8 cellular contexts compared by ENCODE assay signal in the genomic region with DNA sequence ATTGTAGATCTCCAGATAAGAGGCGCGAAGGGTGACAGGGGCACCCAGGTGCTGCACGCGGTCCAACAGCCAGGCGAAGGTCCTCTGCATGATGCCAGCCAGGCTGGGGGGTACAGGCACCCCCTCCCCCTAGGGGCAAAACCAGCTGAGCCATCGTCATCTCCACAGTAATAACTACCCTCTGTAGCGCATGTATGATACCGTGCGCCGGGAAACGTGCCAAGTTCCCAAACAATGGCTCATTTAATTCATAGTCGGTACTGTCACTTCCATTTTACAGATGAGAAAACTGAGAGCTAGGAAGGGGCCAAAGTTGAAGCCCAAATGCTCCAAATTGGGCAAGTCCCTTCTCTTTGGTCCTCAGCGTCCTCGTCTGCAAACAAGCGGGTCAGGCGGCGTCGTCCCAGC. TPM values are rescaled to one million over a fixed set of nuclear protein-coding genes. Genes with fewer than 3 reads are reported as not detected.
A peak's percentile ranks its signal among the peaks of the same experiment; 100 is the strongest.
DNase-seq lines count a peak whose midpoint lies in the region; ATAC-seq and TF ChIP-seq lines count a peak whose summit lies in the region.

No MANE protein-coding gene starts in this region.

- H3K4me3 ChIP-seq in left lung (peak overlapping the region; percentile 41 to 44), thymus (ENCODE audit: low read length) (peak overlapping the region; percentile 24)

- peak; percentile 30 for DNase-seq in activated T-cell treated with anti-CD3 and anti-CD28 coated beads, Interleukin-2, amount 50 U/mL, for 24 hours
- DNase-seq in activated T-cell treated with anti-CD3 and anti-CD28 coated beads for 4 hours (no peak), left lung (no peak), AG08396 (ENCODE audit: low spot score) (no peak)
- DNase-seq in stimulated activated CD4-positive, alpha-beta T cell treated with anti-CD3 and anti-CD28 coated beads, Interleukin-4, amount 100 ng/mL, for 4 hours = no peak

- peaks cover 7% of the 10 kb centered on the region for H3K9me3 Mint-ChIP-seq in activated T-cell treated with anti-CD3 and anti-CD28 coated beads, Interleukin-2, amount 50 U/mL, for 24 hours
- peaks cover 5% of the 10 kb centered on the region for H3K9me3 Mint-ChIP-seq in activated T-helper 17 cell treated with anti-CD3 and anti-CD28 coated beads, Interleukin-2, amount 50 U/mL, for 72 hours

- peaks cover 70% of the 10 kb centered on the region for H3K27me3 Mint-ChIP-seq in activated T-cell treated with anti-CD3 and anti-CD28 coated beads, Interleukin-2, amount 50 U/mL, for 24 hours
- H3K27me3 Mint-ChIP-seq in activated T-helper 17 cell treated with anti-CD3 and anti-CD28 coated beads, Interleukin-2, amount 50 U/mL, for 72 hours = peaks cover 35% of the 10 kb centered on the region

- no peak for ATAC-seq in activated T-helper 17 cell treated with anti-CD3 and anti-CD28 coated beads, Interleukin-2, amount 50 U/mL, for 72 hours (replicated peaks)
- ATAC-seq in left lung (no peak), HG02571 (IDR thresholded peaks at IDR 0.05; ENCODE audit: unreplicated experiment) (no peak)

- intact Hi-C loops in left lung (cut with DNase I) = no loop called here

- peak overlapping the region; percentile 30 for H3K4me3 Mint-ChIP-seq in activated T-cell treated with anti-CD3 and anti-CD28 coated beads, Interleukin-2, amount 50 U/mL, for 24 hours
- H3K4me3 Mint-ChIP-seq in activated T-helper 17 cell treated with anti-CD3 and anti-CD28 coated beads, Interleukin-2, amount 50 U/mL, for 72 hours = peak overlapping the region; percentile 53

- H3K36me3 ChIP-seq in left lung (no peaks in the 10 kb centered on the region), thymus (ENCODE audit: control insufficient read depth, insufficient read depth) (no peaks in the 10 kb centered on the region)

- peaks cover 0 to 9% of the 10 kb centered on the region in 2 donors for H3K4me1 ChIP-seq in left lung
- no peaks in the 10 kb centered on the region for H3K4me1 ChIP-seq in thymus (ENCODE audit: control insufficient read depth, insufficient read depth, low read length)

- H3K27ac Mint-ChIP-seq in activated T-cell treated with anti-CD3 and anti-CD28 coated beads, Interleukin-2, amount 50 U/mL, for 24 hours = no peak overlapping the region
- H3K27ac Mint-ChIP-seq in activated T-helper 17 cell treated with anti-CD3 and anti-CD28 coated beads, Interleukin-2, amount 50 U/mL, for 72 hours = no peak overlapping the region

- peaks cover 7% of the 10 kb centered on the region for H3K4me1 Mint-ChIP-seq in activated T-cell treated with anti-CD3 and anti-CD28 coated beads, Interleukin-2, amount 50 U/mL, for 24 hours (ENCODE audit: low read depth)
- peaks cover 4% of the 10 kb centered on the region for H3K4me1 Mint-ChIP-seq in activated T-helper 17 cell treated with anti-CD3 and anti-CD28 coated beads, Interleukin-2, amount 50 U/mL, for 72 hours

- no peak for TF ChIP-seq CTCF in left lung (IDR thresholded peaks at IDR 0.05)

- H3K27me3 ChIP-seq in left lung (peaks cover 0 to 45% of the 10 kb centered on the region in 2 donors), thymus (ENCODE audit: control insufficient read depth, insufficient read depth) (peaks cover 25% of the 10 kb centered on the region)

- peaks cover 0 to 3% of the 10 kb centered on the region in 2 donors for H3K9me3 ChIP-seq in left lung
- no peaks in the 10 kb centered on the region for H3K9me3 ChIP-seq in thymus (ENCODE audit: control insufficient read depth)

- H3K36me3 Mint-ChIP-seq in activated T-cell treated with anti-CD3 and anti-CD28 coated beads, Interleukin-2, amount 50 U/mL, for 24 hours (ENCODE audit: low read depth) = no peaks in the 10 kb centered on the region
- no peaks in the 10 kb centered on the region for H3K36me3 Mint-ChIP-seq in activated T-helper 17 cell treated with anti-CD3 and anti-CD28 coated beads, Interleukin-2, amount 50 U/mL, for 72 hours (ENCODE audit: low read depth)

- no peak overlapping the region for H3K27ac ChIP-seq in left lung
- no peak overlapping the region for H3K27ac ChIP-seq in thymus (ENCODE audit: low read depth)

- WGBS in thymus = 33% methylated on average over 18 of the region's 18 CpGs

RNA-seq across cellular contexts. Expression of a gene that starts 1.5 kb away (rescaled TPM):
- not detected for total RNA-seq in activated T-helper 17 cell treated with anti-CD3 and anti-CD28 coated beads, Interleukin-2, amount 50 U/mL, for 72 hours
- 1 to 10 TPM; 2.4 to 9.0 TPM for total RNA-seq in left lung
- polyA plus RNA-seq in thymus = 1.8 TPM

RNA-seq across cellular contexts. Expression of a gene that starts 19.5 kb away (rescaled TPM):
- not detected for total RNA-seq in activated T-helper 17 cell treated with anti-CD3 and anti-CD28 coated beads, Interleukin-2, amount 50 U/mL, for 72 hours
- total RNA-seq in left lung = 1 to 10 TPM in 1 of 2 donors, not detected in 1; 1.2 TPM
- 0.82 TPM for polyA plus RNA-seq in thymus

RNA-seq across cellular contexts. Expression of a gene that starts 57.7 kb away (rescaled TPM):
- total RNA-seq in activated T-helper 17 cell treated with anti-CD3 and anti-CD28 coated beads, Interleukin-2, amount 50 U/mL, for 72 hours = 10 to 100 TPM in 1 of 2 donors, 1 to 10 TPM in 1; 7.8 to 12.0 TPM
- total RNA-seq in left lung = 10 to 100 TPM; 15.8 to 23.5 TPM
- polyA plus RNA-seq in thymus = 24.0 TPM
